12 cellular contexts compared by ENCODE assay signal in the genomic region with DNA sequence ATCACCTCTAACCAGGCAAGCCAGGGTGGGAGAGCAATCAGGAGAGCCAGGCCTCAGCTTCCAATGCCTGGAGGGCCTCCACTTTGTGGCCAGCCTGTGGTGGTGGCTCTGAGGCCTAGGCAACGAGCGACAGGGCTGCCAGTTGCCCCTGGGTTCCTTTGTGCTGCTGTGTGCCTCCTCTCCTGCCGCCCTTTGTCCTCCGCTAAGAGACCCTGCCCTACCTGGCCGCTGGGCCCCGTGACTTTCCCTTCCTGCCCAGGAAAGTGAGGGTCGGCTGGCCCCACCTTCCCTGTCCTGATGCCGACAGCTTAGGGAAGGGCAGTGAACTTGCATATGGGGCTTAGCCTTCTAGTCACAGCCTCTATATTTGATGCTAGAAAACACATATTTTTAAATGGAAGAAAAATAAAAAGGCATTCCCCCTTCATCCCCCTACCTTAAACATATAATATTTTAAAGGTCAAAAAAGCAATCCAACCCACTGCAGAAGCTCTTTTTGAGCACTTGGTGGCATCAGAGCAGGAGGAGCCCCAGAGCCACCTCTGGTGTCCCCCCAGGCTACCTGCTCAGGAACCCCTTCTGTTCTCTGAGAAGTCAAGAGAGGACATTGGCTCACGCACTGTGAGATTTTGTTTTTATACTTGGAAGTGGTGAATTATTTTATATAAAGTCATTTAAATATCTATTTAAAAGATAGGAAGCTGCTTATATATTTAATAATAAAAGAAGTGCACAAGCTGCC. TPM values are rescaled to one million over a fixed set of nuclear protein-coding genes. Genes with fewer than 3 reads are reported as not detected.
DNase-seq lines count a peak whose midpoint lies in the region; ATAC-seq, FAIRE-seq and TF ChIP-seq lines count a peak whose summit lies in the region.
"Had no signal": no experiment of that assay in that cellular context is flagged by ENCODE, and none has a peak within 500 bp of the region (broad histone marks: within the 10 kb centered on the region; RNA-seq: fewer than 3 reads in every experiment).

No MANE protein-coding gene starts in this region.

- H4K20me1 ChIP-seq in GM23338 (replicated peaks; ENCODE audit: insufficient read depth): no peaks in the 10 kb centered on the region
- no peaks in the 10 kb centered on the region for H4K20me1 ChIP-seq in HepG2 (ENCODE audit: insufficient read depth, low read length)

- H3K36me3 Mint-ChIP-seq in GM23338 (ENCODE audit: low read depth): no peaks in the 10 kb centered on the region

- peaks cover 10% of the 10 kb centered on the region; the same call in 1 of the 2 replicates for H3K4me1 ChIP-seq in GM23338 (ENCODE audit: insufficient read depth)
- H3K4me1 ChIP-seq in HepG2 (ENCODE audit: insufficient read depth, low read length): peaks cover 85% of the 10 kb centered on the region

- H3K27ac Mint-ChIP-seq in GM23338: no peak overlapping the region; the same call in 1 of the 2 replicates
- H3K27ac Mint-ChIP-seq: CD4-positive, alpha-beta T cell had no signal

- no peak overlapping the region for H3K9ac ChIP-seq in HepG2 (ENCODE audit: insufficient read depth, low read depth, low read length)

- no peak for FAIRE-seq in HepG2 (lab: Jason Lieb, UNC)
- FAIRE-seq: endometrium had no signal

- no peak for TF ChIP-seq RAD21 in HepG2 (CRISPR knock-in tag; IDR thresholded peaks at IDR 0.05)

- POLR2A ChIA-PET in RWPE1 (lab: Yijun Ruan, JAX; ENCODE audit: low non-redundant PET): no interaction called here
- POLR2A ChIA-PET in HepG2 (lab: Yijun Ruan, JAX): interaction anchor here (0.8 to 2.6 kb wide), 3 partner anchors 19 to 54 kb away, joined by 3 to 22 read pairs (median 14); a partner anchor contains a TSS

- peaks cover 7% of the 10 kb centered on the region for H3K27me3 Mint-ChIP-seq in GM23338 (ENCODE audit: insufficient read depth, low read depth, poor library complexity)
- H3K27me3 Mint-ChIP-seq: CD4-positive, alpha-beta T cell had no signal

- intact Hi-C loops in HepG2 (cut with micrococcal nuclease; ENCODE audit: unreplicated experiment): loop anchor here (2.0 kb wide), 1 partner anchor 50 kb away; no protein-coding TSS in a partner anchor

- H3K79me2 ChIP-seq in GM23338 (replicated peaks; ENCODE audit: insufficient read depth) (no peaks in the 10 kb centered on the region), HepG2 (ENCODE audit: insufficient read depth, low read length) (no peaks in the 10 kb centered on the region)

- 60% methylated on average over 9 of the region's 9 CpGs for WGBS in HepG2 (ENCODE audit: low lambda C conversion rate)

- H3K9me3 ChIP-seq in HepG2 (ENCODE audit: low read length): no peaks in the 10 kb centered on the region

- peak; percentile 15 for ATAC-seq in GM23338
- ATAC-seq in HepG2: no peak
- ATAC-seq in GM19035 (IDR thresholded peaks at IDR 0.05; ENCODE audit: unreplicated experiment): no peak

- H3K27ac ChIP-seq in GM23338 (ENCODE audit: low read depth): no peak overlapping the region
- H3K27ac ChIP-seq in RWPE1: peak overlapping the region; percentile 72
- H3K27ac ChIP-seq in HepG2 (ENCODE audit: extremely low read length, insufficient read depth, low read length): peak overlapping the region; percentile 53
- peak overlapping the region in 13 of 21 experiments; percentile 2 to 76 (median 45) for H3K27ac ChIP-seq in skin epidermis

- H3F3A ChIP-seq in GM23338 (replicated peaks; ENCODE audit: low read depth): no peaks in the 10 kb centered on the region

- H3K4me3 ChIP-seq in GM23338 (no peak overlapping the region), HepG2 (replicated peaks in 1 of 3; ENCODE audit: insufficient read depth in 1 of 3, low read depth in 2 of 3, low read length in 3 of 3) (no peak overlapping the region; a peak in 1 of 6 replicates), skin epidermis (no peak overlapping the region)

- no peaks in the 10 kb centered on the region for H3K9me2 ChIP-seq in GM23338 (ENCODE audit: insufficient read depth)

- H3K36me3 ChIP-seq in GM23338 (ENCODE audit: insufficient read depth): no peaks in the 10 kb centered on the region
- H3K36me3 ChIP-seq in HepG2 (replicated peaks in 1 of 2; ENCODE audit: control insufficient read depth in 1 of 2, insufficient read depth in 2 of 2, low read length in 2 of 2): peaks cover 7 to 13% of the 10 kb centered on the region in 2 experiments; a peak in 3 of 5 replicates

- CTCF ChIA-PET in RWPE1 (lab: Yijun Ruan, JAX) (interaction anchor here (0.7 to 0.9 kb wide), 3 partner anchors 28 to 153 kb away, joined by 4 to 5 read pairs (median 4); no protein-coding TSS in a partner anchor), HepG2 (lab: Yijun Ruan, JAX; ENCODE audit: low intra/inter-chr PET ratio, low total read pairs) (no interaction called here)

- TF ChIP-seq POLR2A in HepG2 (IDR thresholded peaks at IDR 0.05; ENCODE audit: insufficient read depth in 1 of 2, low read depth in 2 of 2, low read length in 2 of 2): no peak

- in situ Hi-C loops in HepG2 (cut with HindIII; ENCODE audit: extremely low pct_ligation_motif_present, low pct_unique_long_range_greater_than_20kb): no loop called here

- H3K9me3 Mint-ChIP-seq in GM23338: no peaks in the 10 kb centered on the region; the same call in 2 of the 3 replicates
- H3K9me3 Mint-ChIP-seq: CD4-positive, alpha-beta T cell had no signal

- no peak for TF ChIP-seq EP300 in HepG2 (IDR thresholded peaks at IDR 0.05; ENCODE audit: low read depth in 2 of 2, low read length in 2 of 2)
- no peak for TF ChIP-seq EP300 in HepG2 (CRISPR knock-in tag; IDR thresholded peaks at IDR 0.05; ENCODE audit: borderline replicate concordance)

- BruUV-seq in HepG2 (replicated peaks; lab: Mats Ljungman, UMichigan): no TSS peak

- H3K4me2 ChIP-seq in GM23338 (no peak overlapping the region), HepG2 (ENCODE audit: low read depth, low read length) (peak overlapping the region; percentile 54)

- DNase-seq in GM23338 (ENCODE audit: low spot score) (peak; percentile 11), RWPE1 (ENCODE audit: low spot score) (no peak), HepG2 (ENCODE audit: low spot score) (no peak), retina (no peak), DMS 273 (lab: John Stamatoyannopoulos, UW; ENCODE audit: unreplicated experiment) (no peak)
- DNase-seq in activated CD8-positive, alpha-beta memory T cell treated with anti-CD3 and anti-CD28 coated beads, Interleukin-2, amount 50 U/mL, for 48 hours: no peak
- DNase-seq: CD4-positive, alpha-beta T cell; NCI-H526 treated with DMSO at 0.1 percent for 48 hours; stimulated activated CD4-positive, alpha-beta T cell treated with anti-CD3 and anti-CD28 coated beads, Interleukin-1b, Interleukin-23, amount 100 ng/mL, for 48 hours had no signal

- H3K4me1 Mint-ChIP-seq in GM23338: peaks cover 20% of the 10 kb centered on the region

- peak in 1 of 2 experiments; percentile 14; a peak in 1 of 4 replicates for TF ChIP-seq CTCF in GM23338 (conservative IDR thresholded peaks at IDR 0.05; ENCODE audit: low read depth in 2 of 2)
- no peak for TF ChIP-seq CTCF in RWPE1 (conservative IDR thresholded peaks at IDR 0.05; ENCODE audit: low read depth)
- no peak for TF ChIP-seq CTCF in HepG2 (CRISPR knock-in tag; IDR thresholded peaks at IDR 0.05)

- no peak overlapping the region for H2AFZ ChIP-seq in GM23338
- H2AFZ ChIP-seq in HepG2 (ENCODE audit: low read length): no peak overlapping the region

- H3K4me3 Mint-ChIP-seq in GM23338: no peak overlapping the region
- H3K4me3 Mint-ChIP-seq: CD4-positive, alpha-beta T cell had no signal

- H3K27me3 ChIP-seq in GM23338 (ENCODE audit: insufficient read depth) (no peaks in the 10 kb centered on the region), HepG2 (ENCODE audit: control insufficient read depth in 1 of 2, insufficient read depth in 2 of 2, low read length in 2 of 2) (no peaks in the 10 kb centered on the region)

RNA-seq across cellular contexts. Expression of a gene that starts 19.8 kb away (rescaled TPM):
- total RNA-seq in GM23338 (2014; rRNA removed; shearing (Covaris generic)): 3.5 and 6.3 TPM in 2 replicates
- 1.1 and 1.4 TPM in 2 replicates for polyA plus RNA-seq in GM23338 (2016; fragmentation: Nextera tagmentation; extraction: Ambion mirVana)
- 1.9 and 4.6 TPM in 2 replicates for total RNA-seq in HepG2 (2016; rRNA removed; fragmentation: Illumina TruSeq; extraction: Trizol)
- 0.71 and 1.2 TPM in 2 replicates for total RNA-seq in HepG2 (2016; cell fraction: cytosol; rRNA removed; fragmentation: Illumina TruSeq; extraction: Trizol; ENCODE audit: low read depth)
- 1.8 and 4.9 TPM in 2 replicates for total RNA-seq in HepG2 (2016; cell fraction: insoluble cytoplasmic fraction; rRNA removed; fragmentation: Illumina TruSeq; extraction: Trizol)
- total RNA-seq in HepG2 (2016; cell fraction: membrane; rRNA removed; fragmentation: Illumina TruSeq; extraction: Trizol): 1.3 and 2.0 TPM in 2 replicates
- total RNA-seq in HepG2 (2016; cell fraction: nucleus; rRNA removed; fragmentation: Illumina TruSeq; extraction: Trizol): 7.8 and 7.9 TPM in 2 replicates
- 13.3 and 21.0 TPM in 2 replicates for polyA plus RNA-seq in HepG2 (2011; rRNA removed)
- polyA plus RNA-seq in HepG2 (2011; cell fraction: cytosol; rRNA removed): 10.4 and 15.2 TPM in 2 replicates
- 23.0 and 27.9 TPM in 2 replicates for polyA plus RNA-seq in HepG2 (2011; cell fraction: nucleus; rRNA removed)
- 5.3 and 17.7 TPM in 2 replicates for polyA plus RNA-seq in HepG2 (2012)
- polyA plus RNA-seq in HepG2 (2016; cell fraction: cytosol; fragmentation: Illumina TruSeq; extraction: Trizol; ENCODE audit: low read depth): 0.42 and 0.62 TPM in 2 replicates
- polyA plus RNA-seq in HepG2 (2016; cell fraction: insoluble cytoplasmic fraction; fragmentation: Illumina TruSeq; extraction: Trizol; ENCODE audit: low read depth): 1.8 and 2.7 TPM in 2 replicates
- 0.71 and 1.0 TPM in 2 replicates for polyA plus RNA-seq in HepG2 (2016; cell fraction: membrane; fragmentation: Illumina TruSeq; extraction: Trizol; ENCODE audit: low read depth)
- polyA plus RNA-seq in HepG2 (2016; cell fraction: nucleus; fragmentation: Illumina TruSeq; extraction: Trizol; ENCODE audit: insufficient read depth, low read depth): 14.8 and 15.3 TPM in 2 replicates
- polyA minus RNA-seq in HepG2 (2011; rRNA and poly(A)+ RNA removed; ENCODE audit: low replicate concordance): 1.1 and 12.0 TPM in 2 replicates
- polyA minus RNA-seq in HepG2 (2011; cell fraction: cytosol; rRNA and poly(A)+ RNA removed): 11.0 and 19.9 TPM in 2 replicates
- 7.9 and 15.2 TPM in 2 replicates for polyA minus RNA-seq in HepG2 (2011; cell fraction: nucleus; rRNA and poly(A)+ RNA removed)

RNA-seq across cellular contexts. Expression of a gene that starts 54.1 kb away (rescaled TPM):
- 60.4 and 63.3 TPM in 2 replicates for total RNA-seq in GM23338 (2014; rRNA removed; shearing (Covaris generic))
- 65.3 and 70.0 TPM in 2 replicates for polyA plus RNA-seq in GM23338 (2016; fragmentation: Nextera tagmentation; extraction: Ambion mirVana)
- 40.9 and 63.2 TPM in 2 replicates for total RNA-seq in HepG2 (2016; rRNA removed; fragmentation: Illumina TruSeq; extraction: Trizol)
- total RNA-seq in HepG2 (2016; cell fraction: cytosol; rRNA removed; fragmentation: Illumina TruSeq; extraction: Trizol; ENCODE audit: low read depth): 3.7 and 5.4 TPM in 2 replicates
- 40.0 and 59.5 TPM in 2 replicates for total RNA-seq in HepG2 (2016; cell fraction: insoluble cytoplasmic fraction; rRNA removed; fragmentation: Illumina TruSeq; extraction: Trizol)
- total RNA-seq in HepG2 (2016; cell fraction: membrane; rRNA removed; fragmentation: Illumina TruSeq; extraction: Trizol): 22.3 and 23.2 TPM in 2 replicates
- total RNA-seq in HepG2 (2016; cell fraction: nucleus; rRNA removed; fragmentation: Illumina TruSeq; extraction: Trizol): 37.9 and 43.8 TPM in 2 replicates
- polyA plus RNA-seq in HepG2 (2011; rRNA removed): 69.4 and 76.3 TPM in 2 replicates
- polyA plus RNA-seq in HepG2 (2011; cell fraction: cytosol; rRNA removed): 38.4 and 54.0 TPM in 2 replicates
- polyA plus RNA-seq in HepG2 (2011; cell fraction: nucleus; rRNA removed): 64.7 and 65.0 TPM in 2 replicates
- 76.2 and 86.9 TPM in 2 replicates for polyA plus RNA-seq in HepG2 (2012)
- 3.1 TPM in 2 replicates for polyA plus RNA-seq in HepG2 (2016; cell fraction: cytosol; fragmentation: Illumina TruSeq; extraction: Trizol; ENCODE audit: low read depth)
- 70.3 and 75.5 TPM in 2 replicates for polyA plus RNA-seq in HepG2 (2016; cell fraction: insoluble cytoplasmic fraction; fragmentation: Illumina TruSeq; extraction: Trizol; ENCODE audit: low read depth)
- 12.5 and 13.4 TPM in 2 replicates for polyA plus RNA-seq in HepG2 (2016; cell fraction: membrane; fragmentation: Illumina TruSeq; extraction: Trizol; ENCODE audit: low read depth)
- polyA plus RNA-seq in HepG2 (2016; cell fraction: nucleus; fragmentation: Illumina TruSeq; extraction: Trizol; ENCODE audit: insufficient read depth, low read depth): 70.7 and 72.2 TPM in 2 replicates
- 45.5 and 101 TPM in 2 replicates for polyA minus RNA-seq in HepG2 (2011; rRNA and poly(A)+ RNA removed; ENCODE audit: low replicate concordance)
- polyA minus RNA-seq in HepG2 (2011; cell fraction: cytosol; rRNA and poly(A)+ RNA removed): 37.5 and 49.8 TPM in 2 replicates
- polyA minus RNA-seq in HepG2 (2011; cell fraction: nucleus; rRNA and poly(A)+ RNA removed): 38.5 and 46.5 TPM in 2 replicates
